ENCODE assay signal across 8 cellular contexts in the genomic region with DNA sequence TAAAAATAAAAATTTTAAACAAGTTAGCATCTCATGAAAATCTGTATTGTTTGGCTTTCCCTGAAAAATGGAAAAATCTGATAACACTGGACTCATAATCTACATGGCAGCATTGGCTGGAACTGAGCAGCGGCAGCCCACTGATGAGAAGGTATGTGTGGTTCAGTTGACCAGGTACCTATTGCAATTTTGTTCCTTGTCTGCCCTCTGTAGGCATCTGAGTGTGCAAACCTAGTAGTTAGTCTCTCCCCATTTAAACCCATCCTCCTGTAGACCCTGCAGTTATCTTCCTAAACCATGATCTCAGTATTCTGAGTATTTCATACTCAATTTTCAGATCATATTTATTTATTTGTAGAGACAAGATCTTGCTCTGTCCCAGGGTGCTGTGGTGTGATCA. TPM values are rescaled to one million over a fixed set of nuclear protein-coding genes. Genes with fewer than 3 reads are reported as not detected.
DNase-seq lines count a peak whose midpoint lies in the region; ATAC-seq and TF ChIP-seq lines count a peak whose summit lies in the region.

No MANE protein-coding gene starts in this region.

- H3K4me1 ChIP-seq in right atrium auricular region, result no peaks in the 10 kb centered on the region

- H3K4me1 Mint-ChIP-seq in progenitor cell of endocrine pancreas (ENCODE audit: low read depth), result peaks cover 5% of the 10 kb centered on the region

- no peak overlapping the region for H3K27ac Mint-ChIP-seq in progenitor cell of endocrine pancreas

- ATAC-seq in Right ventricle myocardium superior (ENCODE audit: poor library complexity) (peak; percentile 79), GM21717 (IDR thresholded peaks at IDR 0.05; ENCODE audit: unreplicated experiment) (no peak)

- TF ChIP-seq CTCF in right atrium auricular region (IDR thresholded peaks at IDR 0.05) (peak in 1 of 2 donors; percentile 54), progenitor cell of endocrine pancreas (IDR thresholded peaks at IDR 0.05; ENCODE audit: unreplicated experiment) (peak; percentile 34)

- H3K27ac ChIP-seq in right atrium auricular region, result no peak overlapping the region

- H3K27me3 Mint-ChIP-seq in progenitor cell of endocrine pancreas, result no peaks in the 10 kb centered on the region

- H3K36me3 ChIP-seq in right atrium auricular region, result no peaks in the 10 kb centered on the region

- H3K4me3 Mint-ChIP-seq in progenitor cell of endocrine pancreas (ENCODE audit: low read depth), result no peak overlapping the region

- intact Hi-C loops in Right ventricle myocardium superior (cut with DNase I), result loop anchor here (5.0 kb wide), 1 partner anchor 142 kb away; no protein-coding TSS in a partner anchor

- H3K27me3 ChIP-seq in right atrium auricular region, result no peaks in the 10 kb centered on the region

- H3K4me3 ChIP-seq in right atrium auricular region, result no peak overlapping the region

- H3K36me3 Mint-ChIP-seq in progenitor cell of endocrine pancreas (ENCODE audit: insufficient read depth), result no peaks in the 10 kb centered on the region

- no peaks in the 10 kb centered on the region for H3K9me3 ChIP-seq in right atrium auricular region

- DNase-seq in Right ventricle myocardium superior, result no peak
- DNase-seq in right atrium auricular region (ENCODE audit: low spot score), result no peak
- DNase-seq in NCI-H146 (lab: John Stamatoyannopoulos, UW), result peak; percentile 56
- DNase-seq in dermis microvascular lymphatic vessel endothelial cell (ENCODE audit: low read depth in 2 of 2), result peak; percentile 63 to 74
- DNase-seq in progenitor cell of endocrine pancreas (ENCODE audit: low spot score, unreplicated experiment), result no peak
- no peak for DNase-seq in effector CD8-positive, alpha-beta T cell (lab: John Stamatoyannopoulos, UW)
- no peak for DNase-seq in effector CD4-positive, alpha-beta T cell

- no peaks in the 10 kb centered on the region for H3K9me3 Mint-ChIP-seq in progenitor cell of endocrine pancreas (ENCODE audit: low read depth)

RNA-seq across cellular contexts. Expression of gene SERBP1, which starts 59.4 kb away (rescaled TPM):
- total RNA-seq in Right ventricle myocardium superior (111 TPM), right atrium auricular region (100 to 1,000 TPM; 130 to 144 TPM), dermis microvascular lymphatic vessel endothelial cell (134 and 148 TPM in 2 replicates), progenitor cell of endocrine pancreas (265 and 268 TPM in 2 replicates)

Comparison
In these comparisons a context has a peak if more than half of its experiments do, and no peak if none do; other contexts are left out.
1. DNase-seq: peak in NCI-H146 (single experiment) and dermis microvascular lymphatic vessel endothelial cell (2 of 2); none in Right ventricle myocardium superior (single experiment), right atrium auricular region (single experiment), progenitor cell of endocrine pancreas (single experiment), effector CD8-positive, alpha-beta T cell (single experiment) and effector CD4-positive, alpha-beta T cell (single experiment).